ENCODE assay signal across 8 cellular contexts in the genomic region with DNA sequence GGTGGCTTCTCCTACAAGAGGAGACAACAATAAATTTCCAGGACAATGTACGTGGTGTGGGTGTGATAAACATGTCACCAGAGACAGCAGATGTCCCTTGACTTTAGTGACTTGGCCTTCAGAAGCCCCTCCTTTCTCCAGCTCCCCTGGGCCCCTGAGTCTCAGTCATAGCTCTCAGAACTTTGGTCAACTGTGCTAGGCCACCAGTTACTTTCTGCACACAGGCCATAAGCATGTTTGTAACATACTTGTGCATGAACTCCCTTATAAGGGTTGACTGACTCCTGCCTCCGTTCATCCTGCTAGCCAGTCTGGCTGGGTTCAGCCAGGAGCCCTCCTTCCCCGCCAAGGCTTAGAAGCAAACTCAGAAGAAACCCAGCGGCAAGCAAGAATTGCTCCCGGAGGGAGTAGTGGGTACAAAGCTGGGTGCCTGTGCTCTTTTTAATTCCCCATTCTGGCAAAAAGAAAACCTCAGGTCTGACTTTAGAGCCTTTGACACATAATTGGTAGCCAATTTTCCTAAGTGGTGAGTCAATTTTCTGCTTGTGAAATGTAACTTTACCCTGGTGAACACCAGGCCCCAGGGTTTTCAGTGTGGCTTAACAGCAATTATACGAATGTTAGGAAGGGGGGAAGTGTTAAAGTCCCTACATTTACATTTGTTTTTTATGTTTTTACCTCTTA. TPM values are rescaled to one million over a fixed set of nuclear protein-coding genes. Genes with fewer than 3 reads are reported as not detected.
DNase-seq lines count a peak whose midpoint lies in the region; ATAC-seq and FAIRE-seq lines count a peak whose summit lies in the region.

No MANE protein-coding gene starts in this region.

- no peak overlapping the region for H3K27ac Mint-ChIP-seq in activated naive CD8-positive, alpha-beta T cell treated with anti-CD3 and anti-CD28 coated beads, Interleukin-2, amount 10 ng/mL, durations not matched to agents 7 days and 5 days

- H3K4me1 Mint-ChIP-seq in activated naive CD8-positive, alpha-beta T cell treated with anti-CD3 and anti-CD28 coated beads, Interleukin-2, amount 10 ng/mL, durations not matched to agents 7 days and 5 days, result peaks cover 2% of the 10 kb centered on the region

- DNase-seq in GM19239 (ENCODE audit: insufficient read length, low spot score), result no peak
- DNase-seq in activated naive CD8-positive, alpha-beta T cell treated with anti-CD3 and anti-CD28 coated beads, Interleukin-2, amount 10 ng/mL, durations not matched to agents 7 days and 5 days, result no peak
- peak; percentile 48 for DNase-seq in myocyte (ENCODE audit: low read depth)
- no peak for DNase-seq in DMS79 treated with DMSO at 0.1 percent for 48 hours (lab: John Stamatoyannopoulos, UW)
- DNase-seq in T-helper 9 cell, result no peak
- no peak for DNase-seq in HTR-8/SVneo (ENCODE audit: insufficient read length, low spot score)

- no peaks in the 10 kb centered on the region for H3K9me3 Mint-ChIP-seq in activated naive CD8-positive, alpha-beta T cell treated with anti-CD3 and anti-CD28 coated beads, Interleukin-2, amount 10 ng/mL, durations not matched to agents 7 days and 5 days

- H3K4me3 ChIP-seq in ACC112 (ENCODE audit: low read depth, low read length), result peak overlapping the region; percentile 63

- POLR2A ChIA-PET in activated naive CD8-positive, alpha-beta T cell treated with anti-CD3 and anti-CD28 coated beads, Interleukin-2, amount 10 ng/mL, durations not matched to agents 7 days and 5 days (lab: Charles Lee), result no interaction called here

- no peaks in the 10 kb centered on the region for H3K36me3 Mint-ChIP-seq in activated naive CD8-positive, alpha-beta T cell treated with anti-CD3 and anti-CD28 coated beads, Interleukin-2, amount 10 ng/mL, durations not matched to agents 7 days and 5 days

- peak overlapping the region; percentile 8 for H3K4me3 Mint-ChIP-seq in activated naive CD8-positive, alpha-beta T cell treated with anti-CD3 and anti-CD28 coated beads, Interleukin-2, amount 10 ng/mL, durations not matched to agents 7 days and 5 days

- peaks cover 58% of the 10 kb centered on the region for H3K79me2 ChIP-seq in ACC112 (ENCODE audit: control insufficient read depth, insufficient read depth, low read length, unreplicated experiment)

- FAIRE-seq in GM19239 (lab: Jason Lieb, UNC) (peak; percentile 99), HTR-8/SVneo (lab: Jason Lieb, UNC) (no peak)

- H3K27me3 Mint-ChIP-seq in activated naive CD8-positive, alpha-beta T cell treated with anti-CD3 and anti-CD28 coated beads, Interleukin-2, amount 10 ng/mL, durations not matched to agents 7 days and 5 days, result peaks cover 76% of the 10 kb centered on the region

- H3K4me1 ChIP-seq in ACC112 (ENCODE audit: control insufficient read depth, insufficient read depth, low read length, unreplicated experiment), result peaks cover 75% of the 10 kb centered on the region

- H2AFZ ChIP-seq in ACC112 (ENCODE audit: low read length, unreplicated experiment), result peak overlapping the region; percentile 1

- H3K36me3 ChIP-seq in ACC112 (ENCODE audit: insufficient read depth, low read length), result peaks cover 10% of the 10 kb centered on the region; the same call in 1 of the 2 replicates

- H3K27ac ChIP-seq in ACC112 (ENCODE audit: low read depth, low read length), result peak overlapping the region; percentile 97

- no peaks in the 10 kb centered on the region for H3K27me3 ChIP-seq in ACC112 (ENCODE audit: insufficient read depth, low read length)

- peak; percentile 79 for ATAC-seq in HG03354 (IDR thresholded peaks at IDR 0.05; ENCODE audit: poor library complexity, severe bottlenecking, unreplicated experiment)
- no peak for ATAC-seq in activated naive CD8-positive, alpha-beta T cell treated with anti-CD3 and anti-CD28 coated beads, Interleukin-2, amount 10 ng/mL, durations not matched to agents 7 days and 5 days (ENCODE audit: low read depth)

RNA-seq across cellular contexts. Expression of a gene that starts 49.2 kb away (rescaled TPM):
- under 1 TPM; 0.17 to 0.48 TPM for total RNA-seq in activated naive CD8-positive, alpha-beta T cell treated with anti-CD3 and anti-CD28 coated beads, Interleukin-2, amount 10 ng/mL, durations not matched to agents 7 days and 5 days
- 4.9 and 5.5 TPM in 2 replicates for total RNA-seq in myocyte
- polyA plus RNA-seq in myocyte (2012), result 7.0 TPM
